In genomic region chrX:153689654-153690465, GRCh38 we compare ENCODE assay signal across 9 cellular contexts. TPM values are rescaled to one million over a fixed set of nuclear protein-coding genes. Genes with fewer than 3 reads are reported as not detected.
A peak's percentile ranks its signal among the peaks of the same experiment; 100 is the strongest.
DNase-seq lines count a peak whose midpoint lies in the region; ATAC-seq, FAIRE-seq and TF ChIP-seq lines count a peak whose summit lies in the region.
"Had no signal": no experiment of that assay in that cellular context is flagged by ENCODE, and none has a peak within 500 bp of the region (broad histone marks: within the 10 kb centered on the region; RNA-seq: fewer than 3 reads in every experiment).

No MANE protein-coding gene starts in this region.

- H3K27me3 Mint-ChIP-seq in Caco-2 (ENCODE audit: insufficient read depth, unreplicated experiment), result no peaks in the 10 kb centered on the region
- H3K27me3 Mint-ChIP-seq in activated CD4-positive, alpha-beta T cell treated with anti-CD3 and anti-CD28 coated beads for 36 hours, result peaks cover 6% of the 10 kb centered on the region
- H3K27me3 Mint-ChIP-seq in activated naive CD4-positive, alpha-beta T cell treated with anti-CD3 and anti-CD28 coated beads, Interleukin-2, amount 10 ng/mL, durations not matched to agents 7 days and 5 days, result peaks cover 49% of the 10 kb centered on the region
- H3K27me3 Mint-ChIP-seq in activated CD8-positive, alpha-beta T cell treated with anti-CD3 and anti-CD28 coated beads, Interleukin-2, amount 10 ng/mL, durations not matched to agents 7 days and 5 days (ENCODE audit: low read depth), result peaks cover 6% of the 10 kb centered on the region

- TSS peak; percentile 56 for BruUV-seq in Caco-2 (replicated peaks; lab: Mats Ljungman, UMichigan)

- H3K36me3 Mint-ChIP-seq in Caco-2 (ENCODE audit: insufficient read depth, unreplicated experiment), result peaks cover 18% of the 10 kb centered on the region
- no peaks in the 10 kb centered on the region for H3K36me3 Mint-ChIP-seq in activated CD4-positive, alpha-beta T cell treated with anti-CD3 and anti-CD28 coated beads for 36 hours (ENCODE audit: low read depth)
- H3K36me3 Mint-ChIP-seq in activated naive CD4-positive, alpha-beta T cell treated with anti-CD3 and anti-CD28 coated beads, Interleukin-2, amount 10 ng/mL, durations not matched to agents 7 days and 5 days, result no peaks in the 10 kb centered on the region
- H3K36me3 Mint-ChIP-seq in activated CD8-positive, alpha-beta T cell treated with anti-CD3 and anti-CD28 coated beads, Interleukin-2, amount 10 ng/mL, durations not matched to agents 7 days and 5 days (ENCODE audit: low read depth), result peaks cover 2% of the 10 kb centered on the region

- no peak overlapping the region for H2AFZ ChIP-seq in neuron (ENCODE audit: low read depth, low read length)

- H3K4me3 Mint-ChIP-seq in Caco-2 (ENCODE audit: unreplicated experiment), result peak overlapping the region; percentile 24
- H3K4me3 Mint-ChIP-seq in activated CD4-positive, alpha-beta T cell treated with anti-CD3 and anti-CD28 coated beads for 36 hours, result no peak overlapping the region
- no peak overlapping the region for H3K4me3 Mint-ChIP-seq in activated naive CD4-positive, alpha-beta T cell treated with anti-CD3 and anti-CD28 coated beads, Interleukin-2, amount 10 ng/mL, durations not matched to agents 7 days and 5 days
- no peak overlapping the region for H3K4me3 Mint-ChIP-seq in activated CD8-positive, alpha-beta T cell treated with anti-CD3 and anti-CD28 coated beads, Interleukin-2, amount 10 ng/mL, durations not matched to agents 7 days and 5 days

- H3K4me1 Mint-ChIP-seq in Caco-2 (ENCODE audit: low read depth, unreplicated experiment), result no peaks in the 10 kb centered on the region
- no peaks in the 10 kb centered on the region for H3K4me1 Mint-ChIP-seq in activated CD4-positive, alpha-beta T cell treated with anti-CD3 and anti-CD28 coated beads for 36 hours
- H3K4me1 Mint-ChIP-seq in activated naive CD4-positive, alpha-beta T cell treated with anti-CD3 and anti-CD28 coated beads, Interleukin-2, amount 10 ng/mL, durations not matched to agents 7 days and 5 days, result peaks cover 2% of the 10 kb centered on the region
- H3K4me1 Mint-ChIP-seq in activated CD8-positive, alpha-beta T cell treated with anti-CD3 and anti-CD28 coated beads, Interleukin-2, amount 10 ng/mL, durations not matched to agents 7 days and 5 days (ENCODE audit: low read depth), result no peaks in the 10 kb centered on the region

- FAIRE-seq in RCC 7860 (lab: Jason Lieb, UNC) (no peak), GM12891 (lab: Jason Lieb, UNC) (no peak)

- H3K4me1 ChIP-seq in Caco-2 (no peaks in the 10 kb centered on the region), neuron (ENCODE audit: insufficient read depth, low read length) (peaks cover 39% of the 10 kb centered on the region)

- H3K36me3 ChIP-seq in Caco-2 (ENCODE audit: control insufficient read depth, insufficient read depth, low read length), result no peaks in the 10 kb centered on the region
- H3K36me3 ChIP-seq in neuron (ENCODE audit: insufficient read depth, low read length), result peaks cover 23% of the 10 kb centered on the region

- H3K9me3 Mint-ChIP-seq in Caco-2 (ENCODE audit: unreplicated experiment), result no peaks in the 10 kb centered on the region
- no peaks in the 10 kb centered on the region for H3K9me3 Mint-ChIP-seq in activated CD4-positive, alpha-beta T cell treated with anti-CD3 and anti-CD28 coated beads for 36 hours (ENCODE audit: low read depth)
- H3K9me3 Mint-ChIP-seq in activated naive CD4-positive, alpha-beta T cell treated with anti-CD3 and anti-CD28 coated beads, Interleukin-2, amount 10 ng/mL, durations not matched to agents 7 days and 5 days, result no peaks in the 10 kb centered on the region
- H3K9me3 Mint-ChIP-seq in activated CD8-positive, alpha-beta T cell treated with anti-CD3 and anti-CD28 coated beads, Interleukin-2, amount 10 ng/mL, durations not matched to agents 7 days and 5 days (ENCODE audit: insufficient read depth), result no peaks in the 10 kb centered on the region

- H3K27me3 ChIP-seq in Caco-2 (replicated peaks; ENCODE audit: control insufficient read depth, insufficient read depth, low read length), result no peaks in the 10 kb centered on the region
- H3K27me3 ChIP-seq in neuron (ENCODE audit: insufficient read depth, low read length), result peaks cover under 1% of the 10 kb centered on the region

- CTCF ChIA-PET in Caco-2 (lab: Charles Lee), result no interaction called here
- CTCF ChIA-PET in activated CD4-positive, alpha-beta T cell treated with anti-CD3 and anti-CD28 coated beads for 36 hours (lab: Charles Lee), result no interaction called here
- CTCF ChIA-PET in activated naive CD4-positive, alpha-beta T cell treated with anti-CD3 and anti-CD28 coated beads, Interleukin-2, amount 10 ng/mL, durations not matched to agents 7 days and 5 days (lab: Charles Lee), result no interaction called here
- CTCF ChIA-PET in activated CD8-positive, alpha-beta T cell treated with anti-CD3 and anti-CD28 coated beads, Interleukin-2, amount 10 ng/mL, durations not matched to agents 7 days and 5 days (lab: Charles Lee), result no interaction called here

- intact Hi-C loops in Caco-2 (cut with micrococcal nuclease; ENCODE audit: unreplicated experiment), result no loop called here
- intact Hi-C loops in activated CD4-positive, alpha-beta T cell treated with anti-CD3 and anti-CD28 coated beads for 36 hours (cut with DNase I, micrococcal nuclease), result no loop called here

- DNase-seq in Caco-2 (no peak), RCC 7860 (ENCODE audit: low spot score) (peak; percentile 8), epithelial cell of prostate (ENCODE audit: low read depth, low spot score) (no peak), GM12891 (ENCODE audit: insufficient read length, low spot score) (no peak)
- no peak for DNase-seq in activated CD4-positive, alpha-beta T cell treated with anti-CD3 and anti-CD28 coated beads for 36 hours
- DNase-seq in activated naive CD4-positive, alpha-beta T cell treated with anti-CD3 and anti-CD28 coated beads, Interleukin-2, amount 10 ng/mL, durations not matched to agents 7 days and 5 days, result no peak
- no peak for DNase-seq in activated CD8-positive, alpha-beta T cell treated with anti-CD3 and anti-CD28 coated beads, Interleukin-2, amount 10 ng/mL, durations not matched to agents 7 days and 5 days
- DNase-seq: activated CD4-positive, alpha-beta T cell treated with anti-CD3 and anti-CD28 coated beads, Interleukin-2, amount 50 U/mL, for 4 hours had no signal

- TF ChIP-seq POLR2A in GM12891 (IDR thresholded peaks at IDR 0.05; ENCODE audit: low read depth, low read length), result no peak

- POLR2A ChIA-PET in Caco-2 (lab: Charles Lee), result no interaction called here
- POLR2A ChIA-PET in activated CD4-positive, alpha-beta T cell treated with anti-CD3 and anti-CD28 coated beads for 36 hours (lab: Charles Lee), result no interaction called here
- POLR2A ChIA-PET in activated CD8-positive, alpha-beta T cell treated with anti-CD3 and anti-CD28 coated beads, Interleukin-2, amount 10 ng/mL, durations not matched to agents 7 days and 5 days (lab: Charles Lee), result no interaction called here

- ATAC-seq in activated CD4-positive, alpha-beta T cell treated with anti-CD3 and anti-CD28 coated beads for 36 hours, result no peak
- ATAC-seq in activated CD8-positive, alpha-beta T cell treated with anti-CD3 and anti-CD28 coated beads, Interleukin-2, amount 10 ng/mL, durations not matched to agents 7 days and 5 days, result no peak

- H3K4me3 ChIP-seq in Caco-2 (ENCODE audit: low read depth, low read length) (no peak overlapping the region), neuron (ENCODE audit: low read length) (peak overlapping the region; percentile 53)

- H3K27ac Mint-ChIP-seq in Caco-2 (ENCODE audit: unreplicated experiment), result no peak overlapping the region
- no peak overlapping the region for H3K27ac Mint-ChIP-seq in activated CD4-positive, alpha-beta T cell treated with anti-CD3 and anti-CD28 coated beads for 36 hours
- H3K27ac Mint-ChIP-seq in activated naive CD4-positive, alpha-beta T cell treated with anti-CD3 and anti-CD28 coated beads, Interleukin-2, amount 10 ng/mL, durations not matched to agents 7 days and 5 days, result no peak overlapping the region
- no peak overlapping the region for H3K27ac Mint-ChIP-seq in activated CD8-positive, alpha-beta T cell treated with anti-CD3 and anti-CD28 coated beads, Interleukin-2, amount 10 ng/mL, durations not matched to agents 7 days and 5 days

- no peak for TF ChIP-seq CTCF in Caco-2 (IDR thresholded peaks at IDR 0.05; ENCODE audit: insufficient read depth in 1 of 2, low read depth in 1 of 2, low read length in 1 of 2, severe bottlenecking in 1 of 2, unreplicated experiment in 1 of 2)

- H3K9me3 ChIP-seq in Caco-2 (no peaks in the 10 kb centered on the region), neuron (ENCODE audit: low read length) (no peaks in the 10 kb centered on the region)

- peak overlapping the region; percentile 9 for H3K27ac ChIP-seq in epithelial cell of prostate

TF ChIP-seq in GM12891, 5 proteins besides CTCF, POLR2A, EP300 and RAD21 (continues in another document):
- no peak for TF ChIP-seq POLR2AphosphoS5 (IDR thresholded peaks at IDR 0.05; ENCODE audit: low read depth, low read length)

RNA-seq across cellular contexts. Expression of gene SLC6A8, which starts 2.1 kb away (rescaled TPM):
- 8.8 and 11.2 TPM in 2 replicates for total RNA-seq in Caco-2 (2022)
- under 1 TPM; 0.39 to 0.58 TPM for total RNA-seq in activated CD4-positive, alpha-beta T cell treated with anti-CD3 and anti-CD28 coated beads for 36 hours
- 3.0 TPM for polyA plus RNA-seq in GM12891 (2012; ENCODE audit: low read depth, missing spikeins)
- total RNA-seq in activated CD8-positive, alpha-beta T cell treated with anti-CD3 and anti-CD28 coated beads, Interleukin-2, amount 10 ng/mL, durations not matched to agents 7 days and 5 days, result 1 to 10 TPM in 1 of 2 experiments, under 1 TPM in 1; 0.82 to 1.3 TPM

RNA-seq across cellular contexts. Expression of gene PNCK, which starts 16.2 kb away (rescaled TPM):
- not detected in 2 replicates for total RNA-seq in Caco-2 (2022)
- total RNA-seq in activated CD4-positive, alpha-beta T cell treated with anti-CD3 and anti-CD28 coated beads for 36 hours, result under 1 TPM; 0.30 to 0.71 TPM
- 2.8 TPM for polyA plus RNA-seq in GM12891 (2012; ENCODE audit: low read depth, missing spikeins)
- total RNA-seq in activated CD8-positive, alpha-beta T cell treated with anti-CD3 and anti-CD28 coated beads, Interleukin-2, amount 10 ng/mL, durations not matched to agents 7 days and 5 days, result under 1 TPM; 0.16 to 0.58 TPM

RNA-seq across cellular contexts. Expression of gene BCAP31, which starts 34.3 kb away (rescaled TPM):
- total RNA-seq in Caco-2 (2022), result 232 and 234 TPM in 2 replicates
- total RNA-seq in activated CD4-positive, alpha-beta T cell treated with anti-CD3 and anti-CD28 coated beads for 36 hours, result 100 to 1,000 TPM in 1 of 2 experiments, 10 to 100 TPM in 1; 78.0 to 106 TPM
- polyA plus RNA-seq in GM12891 (2012; ENCODE audit: low read depth, missing spikeins), result 105 TPM
- total RNA-seq in activated CD8-positive, alpha-beta T cell treated with anti-CD3 and anti-CD28 coated beads, Interleukin-2, amount 10 ng/mL, durations not matched to agents 7 days and 5 days, result 100 to 1,000 TPM; 155 to 158 TPM

RNA-seq across cellular contexts. Expression of gene ABCD1, which starts 34.8 kb away (rescaled TPM):
- total RNA-seq in Caco-2 (2022), result 4.3 and 4.5 TPM in 2 replicates
- 1 to 10 TPM; 4.5 to 4.8 TPM for total RNA-seq in activated CD4-positive, alpha-beta T cell treated with anti-CD3 and anti-CD28 coated beads for 36 hours
- 2.1 TPM for polyA plus RNA-seq in GM12891 (2012; ENCODE audit: low read depth, missing spikeins)
- 10 to 100 TPM; 14.6 to 15.9 TPM for total RNA-seq in activated CD8-positive, alpha-beta T cell treated with anti-CD3 and anti-CD28 coated beads, Interleukin-2, amount 10 ng/mL, durations not matched to agents 7 days and 5 days

RNA-seq across cellular contexts. Expression of gene DUSP9, which starts 42.9 kb away (rescaled TPM):
- 9.0 and 12.0 TPM in 2 replicates for total RNA-seq in Caco-2 (2022)
- under 1 TPM; 0.12 to 0.14 TPM for total RNA-seq in activated CD4-positive, alpha-beta T cell treated with anti-CD3 and anti-CD28 coated beads for 36 hours
- not detected for polyA plus RNA-seq in GM12891 (2012; ENCODE audit: low read depth, missing spikeins)
- total RNA-seq in activated CD8-positive, alpha-beta T cell treated with anti-CD3 and anti-CD28 coated beads, Interleukin-2, amount 10 ng/mL, durations not matched to agents 7 days and 5 days, result not detected
